ENCODE assay signal across 18 cellular contexts in genomic region chr15:67248106-67248505, GRCh38. TPM values are rescaled to one million over a fixed set of nuclear protein-coding genes. Genes with fewer than 3 reads are reported as not detected.
DNase-seq lines count a peak whose midpoint lies in the region; ATAC-seq and TF ChIP-seq lines count a peak whose summit lies in the region.
"Had no signal": no experiment of that assay in that cellular context is flagged by ENCODE, and none has a peak within 500 bp of the region (broad histone marks: within the 10 kb centered on the region; RNA-seq: fewer than 3 reads in every experiment).

No MANE protein-coding gene starts in this region.

- H3K9me3 ChIP-seq in fibroblast of lung (ENCODE audit: control insufficient read depth, insufficient read depth, low read depth, low read length) = no peaks in the 10 kb centered on the region
- no peaks in the 10 kb centered on the region for H3K9me3 ChIP-seq in tibial artery

- H3K4me1 Mint-ChIP-seq in activated T-cell treated with anti-CD3 and anti-CD28 coated beads, Interleukin-2, amount 50 U/mL, for 72 hours (ENCODE audit: low read depth) = peaks cover 55% of the 10 kb centered on the region
- peaks cover 50% of the 10 kb centered on the region for H3K4me1 Mint-ChIP-seq in stimulated activated effector memory CD8-positive, alpha-beta T cell treated with anti-CD3 and anti-CD28 coated beads, Interleukin-12 subunit alpha, Interleukin-12 subunit beta, amount 100 ng/mL, for 72 hours

- peaks cover 5 to 28% of the 10 kb centered on the region in 2 donors for H3K36me3 Mint-ChIP-seq in activated T-cell treated with anti-CD3 and anti-CD28 coated beads, Interleukin-2, amount 50 U/mL, for 72 hours (ENCODE audit: insufficient read depth in 2 of 2)
- H3K36me3 Mint-ChIP-seq in stimulated activated effector memory CD8-positive, alpha-beta T cell treated with anti-CD3 and anti-CD28 coated beads, Interleukin-12 subunit alpha, Interleukin-12 subunit beta, amount 100 ng/mL, for 72 hours = peaks cover 20% of the 10 kb centered on the region

- peak in 1 of 2 donors; percentile 44 for ATAC-seq in activated T-cell treated with anti-CD3 and anti-CD28 coated beads, Interleukin-2, amount 50 U/mL, for 72 hours (replicated peaks in 1 of 2)
- peak; percentile 61 for ATAC-seq in stimulated activated effector memory CD8-positive, alpha-beta T cell treated with anti-CD3 and anti-CD28 coated beads, Interleukin-12 subunit alpha, Interleukin-12 subunit beta, amount 100 ng/mL, for 72 hours
- ATAC-seq: Panc1 had no signal

- H3K4me2 ChIP-seq in fibroblast of lung (ENCODE audit: extremely low read depth, insufficient read depth, low read length) = no peak overlapping the region

- H3K9me3 Mint-ChIP-seq in activated T-cell treated with anti-CD3 and anti-CD28 coated beads, Interleukin-2, amount 50 U/mL, for 72 hours = peaks cover 0 to 3% of the 10 kb centered on the region in 2 donors
- peaks cover 2% of the 10 kb centered on the region for H3K9me3 Mint-ChIP-seq in stimulated activated effector memory CD8-positive, alpha-beta T cell treated with anti-CD3 and anti-CD28 coated beads, Interleukin-12 subunit alpha, Interleukin-12 subunit beta, amount 100 ng/mL, for 72 hours

- TF ChIP-seq CTCF in fibroblast of lung (conservative IDR thresholded peaks at IDR 0.05 in 1 of 2, IDR thresholded peaks at IDR 0.05 in 1 of 2; ENCODE audit: low read depth in 1 of 2, low read length in 2 of 2) = no peak
- TF ChIP-seq CTCF in tibial artery (IDR thresholded peaks at IDR 0.05) = no peak

- H3K27me3 Mint-ChIP-seq in activated T-cell treated with anti-CD3 and anti-CD28 coated beads, Interleukin-2, amount 50 U/mL, for 72 hours (ENCODE audit: low read depth) = no peaks in the 10 kb centered on the region

- H2AFZ ChIP-seq in fibroblast of lung (ENCODE audit: low read length) = no peak overlapping the region

- H3K27ac ChIP-seq in fibroblast of lung (ENCODE audit: insufficient read depth, low read length) (no peak overlapping the region), tibial artery (no peak overlapping the region)

- H3K9ac ChIP-seq in fibroblast of lung (ENCODE audit: insufficient read depth, low read length) = no peak overlapping the region

- H4K20me1 ChIP-seq in fibroblast of lung (ENCODE audit: control insufficient read depth, extremely low read depth, insufficient read depth, low read length) = no peaks in the 10 kb centered on the region

- H3K4me3 Mint-ChIP-seq in activated T-cell treated with anti-CD3 and anti-CD28 coated beads, Interleukin-2, amount 50 U/mL, for 72 hours = peak overlapping the region in 1 of 2 donors; percentile 40
- H3K4me3 Mint-ChIP-seq in stimulated activated effector memory CD8-positive, alpha-beta T cell treated with anti-CD3 and anti-CD28 coated beads, Interleukin-12 subunit alpha, Interleukin-12 subunit beta, amount 100 ng/mL, for 72 hours = no peak overlapping the region
- H3K4me3 Mint-ChIP-seq: CD14-positive monocyte had no signal

- H3K79me2 ChIP-seq in fibroblast of lung (ENCODE audit: control insufficient read depth, insufficient read depth, low read length) = peaks cover 50% of the 10 kb centered on the region

- no peaks in the 10 kb centered on the region for H3K36me3 ChIP-seq in fibroblast of lung (ENCODE audit: control insufficient read depth, insufficient read depth, low read length)
- H3K36me3 ChIP-seq in tibial artery = peaks cover 7 to 9% (median 8%) of the 10 kb centered on the region in 3 donors

- intact Hi-C loops in tibial artery (cut with DNase I; ENCODE audit: low total_unique reads) = no loop called here

- no peak for DNase-seq in activated T-cell treated with anti-CD3 and anti-CD28 coated beads, Interleukin-2, amount 50 U/mL, for 72 hours
- no peak for DNase-seq in activated T-cell treated with anti-CD3 and anti-CD28 coated beads for 4 hours
- DNase-seq in RKO (ENCODE audit: low spot score) = peak; percentile 11
- DNase-seq in fibroblast of lung (ENCODE audit: low read depth in 2 of 2) = peak; percentile 21 to 57
- no peak for DNase-seq in stimulated activated effector memory CD8-positive, alpha-beta T cell treated with anti-CD3 and anti-CD28 coated beads, Interleukin-12 subunit alpha, Interleukin-12 subunit beta, amount 100 ng/mL, for 72 hours (ENCODE audit: low spot score in 2 of 2)
- no peak for DNase-seq in inferior parietal cortex (ENCODE audit: extremely low spot score)
- no peak for DNase-seq in DMS 273 treated with DMSO at 0.1 percent for 48 hours (lab: John Stamatoyannopoulos, UW)
- DNase-seq in tibial artery = no peak
- DNase-seq: Calu3, DMS79 treated with DMSO at 0.1 percent for 48 hours, KG1, MM.1S, NCI-H1105, NCI-H187, NCI-H82, Right ventricle myocardium superior had no signal

- H3K27ac Mint-ChIP-seq in activated T-cell treated with anti-CD3 and anti-CD28 coated beads, Interleukin-2, amount 50 U/mL, for 72 hours = peak overlapping the region; percentile 12
- no peak overlapping the region for H3K27ac Mint-ChIP-seq in stimulated activated effector memory CD8-positive, alpha-beta T cell treated with anti-CD3 and anti-CD28 coated beads, Interleukin-12 subunit alpha, Interleukin-12 subunit beta, amount 100 ng/mL, for 72 hours

- H3K4me3 ChIP-seq in fibroblast of lung (replicated peaks in 1 of 4; ENCODE audit: control extremely low read depth in 1 of 4, insufficient read depth in 1 of 4, low read depth in 3 of 4, low read length in 4 of 4) (no peak overlapping the region), tibial artery (no peak overlapping the region)

- H3K4me1 ChIP-seq in fibroblast of lung (ENCODE audit: control insufficient read depth, extremely low read depth, insufficient read depth, low read length) (peaks cover 4% of the 10 kb centered on the region), tibial artery (peaks cover 0 to 11% (median 5%) of the 10 kb centered on the region in 4 donors)

- no peaks in the 10 kb centered on the region for H3K27me3 ChIP-seq in fibroblast of lung (ENCODE audit: control insufficient read depth, insufficient read depth, low read length)
- no peaks in the 10 kb centered on the region for H3K27me3 ChIP-seq in tibial artery

RNA-seq across cellular contexts. Expression of gene AAGAB, which starts 6.4 kb away (rescaled TPM):
- total RNA-seq in activated T-cell treated with anti-CD3 and anti-CD28 coated beads, Interleukin-2, amount 50 U/mL, for 72 hours = 10 to 100 TPM; 51.7 to 65.0 TPM
- total RNA-seq in fibroblast of lung = 41.6 and 55.8 TPM in 2 replicates
- polyA plus RNA-seq in fibroblast of lung = 53.8 and 62.5 TPM in 2 replicates
- polyA plus RNA-seq in fibroblast of lung (2012) = 41.1 and 43.4 TPM in 2 replicates
- 18.3 and 26.3 TPM in 2 replicates for polyA minus RNA-seq in fibroblast of lung (ENCODE audit: low replicate concordance)

RNA-seq across cellular contexts. Expression of gene IQCH, which starts 6.5 kb away (rescaled TPM):
- total RNA-seq in activated T-cell treated with anti-CD3 and anti-CD28 coated beads, Interleukin-2, amount 50 U/mL, for 72 hours = 1 to 10 TPM; 3.6 to 3.7 TPM
- total RNA-seq in fibroblast of lung = 2.6 and 5.0 TPM in 2 replicates
- 1.3 and 1.7 TPM in 2 replicates for polyA plus RNA-seq in fibroblast of lung
- 1.1 TPM in 2 replicates for polyA plus RNA-seq in fibroblast of lung (2012)
- polyA minus RNA-seq in fibroblast of lung (ENCODE audit: low replicate concordance) = 0.59 and 7.7 TPM in 2 replicates
- polyA plus RNA-seq: CD14-positive monocyte had no signal

Comparison
In these comparisons a context has a peak if more than half of its experiments do, and no peak if none do; other contexts are left out.
1. DNase-seq: peak in RKO (single experiment) and fibroblast of lung (2 of 2); none in activated T-cell treated with anti-CD3 and anti-CD28 coated beads, Interleukin-2, amount 50 U/mL, for 72 hours (0 of 2), activated T-cell treated with anti-CD3 and anti-CD28 coated beads for 4 hours (single experiment), stimulated activated effector memory CD8-positive, alpha-beta T cell treated with anti-CD3 and anti-CD28 coated beads, Interleukin-12 subunit alpha, Interleukin-12 subunit beta, amount 100 ng/mL, for 72 hours (0 of 2), inferior parietal cortex (single experiment), DMS 273 treated with DMSO at 0.1 percent for 48 hours (single experiment) and tibial artery (0 of 2).